In the genomic region with DNA sequence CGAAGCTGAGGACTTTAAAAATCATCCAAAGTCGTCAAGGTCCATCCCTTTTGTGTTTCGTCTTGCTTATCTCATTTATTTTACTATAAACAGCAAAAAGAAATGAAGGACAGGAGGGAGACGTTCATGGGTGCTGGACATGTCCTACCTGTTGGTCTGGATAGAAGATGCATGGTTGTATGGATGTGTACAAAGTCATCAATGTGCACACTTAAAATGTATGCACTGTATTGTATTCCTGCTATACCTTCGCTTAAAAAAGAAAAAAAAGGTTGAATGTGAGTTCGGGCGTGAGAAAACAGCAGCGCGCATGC, we compare ENCODE assay signal across 8 cellular contexts. TPM values are rescaled to one million over a fixed set of nuclear protein-coding genes. Genes with fewer than 3 reads are reported as not detected.
DNase-seq lines count a peak whose midpoint lies in the region; ATAC-seq and TF ChIP-seq lines count a peak whose summit lies in the region.

No MANE protein-coding gene starts in this region.

- ATAC-seq in WTC11 (no peak), HG02798 (IDR thresholded peaks at IDR 0.05; ENCODE audit: poor library complexity, unreplicated experiment) (no peak)

- H3K4me2 ChIP-seq in hepatocyte: peak overlapping the region; percentile 69
- H3K4me2 ChIP-seq in smooth muscle cell: peak overlapping the region; percentile 96

- H3K4me1 ChIP-seq in hepatocyte (ENCODE audit: insufficient read depth) (peaks cover 7% of the 10 kb centered on the region), smooth muscle cell (ENCODE audit: low read depth) (peaks cover 8% of the 10 kb centered on the region)

- H3K9me2 ChIP-seq in hepatocyte (replicated peaks; ENCODE audit: insufficient read depth): no peaks in the 10 kb centered on the region

- peaks cover 10% of the 10 kb centered on the region for H3F3A ChIP-seq in smooth muscle cell (ENCODE audit: low read depth)

- H3K36me3 ChIP-seq in H7 (replicated peaks; ENCODE audit: control insufficient read depth, insufficient read depth, low read length) (no peaks in the 10 kb centered on the region), hepatocyte (replicated peaks; ENCODE audit: insufficient read depth, low read depth) (no peaks in the 10 kb centered on the region), smooth muscle cell (ENCODE audit: low read depth) (no peaks in the 10 kb centered on the region)

- TF ChIP-seq CTCF in WTC11 (IDR thresholded peaks at IDR 0.05): no peak
- no peak for TF ChIP-seq CTCF in hepatocyte (IDR thresholded peaks at IDR 0.05; ENCODE audit: poor library complexity)
- TF ChIP-seq CTCF in smooth muscle cell (IDR thresholded peaks at IDR 0.05; ENCODE audit: borderline replicate concordance, insufficient read depth, poor library complexity, severe bottlenecking): no peak

- no peaks in the 10 kb centered on the region for H3K9me3 ChIP-seq in hepatocyte (ENCODE audit: low read depth)
- H3K9me3 ChIP-seq in smooth muscle cell (replicated peaks; ENCODE audit: low read depth): no peaks in the 10 kb centered on the region

- 16% methylated on average over 9 of the region's 9 CpGs for WGBS in hepatocyte (ENCODE audit: low lambda C conversion rate, missing lambda C conversion rate)
- WGBS in smooth muscle cell (ENCODE audit: low lambda C conversion rate): 12% methylated on average over 9 of the region's 9 CpGs

- H3K27ac ChIP-seq in hepatocyte: peak overlapping the region; percentile 11
- H3K27ac ChIP-seq in smooth muscle cell (ENCODE audit: low read depth): peak overlapping the region; percentile 60

- H3K27ac Mint-ChIP-seq in WTC11: peak overlapping the region; percentile 96

- H4K20me1 ChIP-seq in hepatocyte (ENCODE audit: insufficient read depth, poor library complexity, severe bottlenecking) (peaks cover 16% of the 10 kb centered on the region), smooth muscle cell (ENCODE audit: low read depth) (peaks cover 17% of the 10 kb centered on the region)

- H3K27me3 Mint-ChIP-seq in WTC11 (ENCODE audit: low read depth): peaks cover 39% of the 10 kb centered on the region

- no peak for DNase-seq in H7
- no peak for DNase-seq in WTC11 (ENCODE audit: low spot score)
- no peak for DNase-seq in hepatocyte (ENCODE audit: low spot score)
- no peak for DNase-seq in smooth muscle cell (lab: John Stamatoyannopoulos, UW; ENCODE audit: unreplicated experiment)
- DNase-seq in NCI-H1417 (lab: John Stamatoyannopoulos, UW): no peak
- no peak for DNase-seq in nucleus accumbens (lab: John Stamatoyannopoulos, UW)
- no peak for DNase-seq in central memory CD4-positive, alpha-beta T cell

- POLR2A ChIA-PET in WTC11 (lab: Charles Lee): interaction anchor here (1.2 kb wide), 1 partner anchor 15 kb away, joined by 3 read pairs; no protein-coding TSS in a partner anchor

- H3K27me3 ChIP-seq in H7 (ENCODE audit: control insufficient read depth, insufficient read depth, low read length) (no peaks in the 10 kb centered on the region; the same call in 1 of the 2 replicates), hepatocyte (no peaks in the 10 kb centered on the region), smooth muscle cell (ENCODE audit: low read depth) (no peaks in the 10 kb centered on the region)

- H3K4me3 Mint-ChIP-seq in WTC11: peak overlapping the region; percentile 75

- no peaks in the 10 kb centered on the region for H3K36me3 Mint-ChIP-seq in WTC11

- peaks cover 4% of the 10 kb centered on the region for H3K9me3 Mint-ChIP-seq in WTC11

- H3K4me3 ChIP-seq in H7 (ENCODE audit: insufficient read depth, low read depth, low read length) (peak overlapping the region; percentile 10; the same call in 1 of the 2 replicates), hepatocyte (peak overlapping the region; percentile 11), smooth muscle cell (peak overlapping the region; percentile 61)

- H2AFZ ChIP-seq in hepatocyte (peak overlapping the region; percentile 41), smooth muscle cell (ENCODE audit: low read depth) (peak overlapping the region; percentile 65)

- peaks cover 9% of the 10 kb centered on the region for H3K4me1 Mint-ChIP-seq in WTC11

- CTCF ChIA-PET in WTC11 (lab: Charles Lee): interaction anchor here (2.0 to 9.7 kb wide), 4 partner anchors 14 to 355 kb away, joined by 11 to 94 read pairs (median 14); no protein-coding TSS in a partner anchor

- H3K9ac ChIP-seq in smooth muscle cell (ENCODE audit: low read depth): peak overlapping the region; percentile 68

- H3K79me2 ChIP-seq in hepatocyte: peaks cover 34% of the 10 kb centered on the region
- peaks cover 23% of the 10 kb centered on the region for H3K79me2 ChIP-seq in smooth muscle cell (ENCODE audit: low read depth)

TF ChIP-seq in WTC11, 78 proteins besides CTCF, POLR2A, EP300 and RAD21:
- TF ChIP-seq ZNF138 (CRISPR knock-in tag; conservative IDR thresholded peaks at IDR 0.05): no peak
- no peak for TF ChIP-seq NFE2L1 (CRISPR knock-in tag; IDR thresholded peaks at IDR 0.05)
- TF ChIP-seq, protein P1, sequence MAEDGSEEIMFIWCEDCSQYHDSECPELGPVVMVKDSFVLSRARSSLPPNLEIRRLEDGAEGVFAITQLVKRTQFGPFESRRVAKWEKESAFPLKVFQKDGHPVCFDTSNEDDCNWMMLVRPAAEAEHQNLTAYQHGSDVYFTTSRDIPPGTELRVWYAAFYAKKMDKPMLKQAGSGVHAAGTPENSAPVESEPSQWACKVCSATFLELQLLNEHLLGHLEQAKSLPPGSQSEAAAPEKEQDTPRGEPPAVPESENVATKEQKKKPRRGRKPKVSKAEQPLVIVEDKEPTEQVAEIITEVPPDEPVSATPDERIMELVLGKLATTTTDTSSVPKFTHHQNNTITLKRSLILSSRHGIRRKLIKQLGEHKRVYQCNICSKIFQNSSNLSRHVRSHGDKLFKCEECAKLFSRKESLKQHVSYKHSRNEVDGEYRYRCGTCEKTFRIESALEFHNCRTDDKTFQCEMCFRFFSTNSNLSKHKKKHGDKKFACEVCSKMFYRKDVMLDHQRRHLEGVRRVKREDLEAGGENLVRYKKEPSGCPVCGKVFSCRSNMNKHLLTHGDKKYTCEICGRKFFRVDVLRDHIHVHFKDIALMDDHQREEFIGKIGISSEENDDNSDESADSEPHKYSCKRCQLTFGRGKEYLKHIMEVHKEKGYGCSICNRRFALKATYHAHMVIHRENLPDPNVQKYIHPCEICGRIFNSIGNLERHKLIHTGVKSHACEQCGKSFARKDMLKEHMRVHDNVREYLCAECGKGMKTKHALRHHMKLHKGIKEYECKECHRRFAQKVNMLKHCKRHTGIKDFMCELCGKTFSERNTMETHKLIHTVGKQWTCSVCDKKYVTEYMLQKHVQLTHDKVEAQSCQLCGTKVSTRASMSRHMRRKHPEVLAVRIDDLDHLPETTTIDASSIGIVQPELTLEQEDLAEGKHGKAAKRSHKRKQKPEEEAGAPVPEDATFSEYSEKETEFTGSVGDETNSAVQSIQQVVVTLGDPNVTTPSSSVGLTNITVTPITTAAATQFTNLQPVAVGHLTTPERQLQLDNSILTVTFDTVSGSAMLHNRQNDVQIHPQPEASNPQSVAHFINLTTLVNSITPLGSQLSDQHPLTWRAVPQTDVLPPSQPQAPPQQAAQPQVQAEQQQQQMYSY (CRISPR knock-in tag; IDR thresholded peaks at IDR 0.05): no peak
- TF ChIP-seq, protein P2, sequence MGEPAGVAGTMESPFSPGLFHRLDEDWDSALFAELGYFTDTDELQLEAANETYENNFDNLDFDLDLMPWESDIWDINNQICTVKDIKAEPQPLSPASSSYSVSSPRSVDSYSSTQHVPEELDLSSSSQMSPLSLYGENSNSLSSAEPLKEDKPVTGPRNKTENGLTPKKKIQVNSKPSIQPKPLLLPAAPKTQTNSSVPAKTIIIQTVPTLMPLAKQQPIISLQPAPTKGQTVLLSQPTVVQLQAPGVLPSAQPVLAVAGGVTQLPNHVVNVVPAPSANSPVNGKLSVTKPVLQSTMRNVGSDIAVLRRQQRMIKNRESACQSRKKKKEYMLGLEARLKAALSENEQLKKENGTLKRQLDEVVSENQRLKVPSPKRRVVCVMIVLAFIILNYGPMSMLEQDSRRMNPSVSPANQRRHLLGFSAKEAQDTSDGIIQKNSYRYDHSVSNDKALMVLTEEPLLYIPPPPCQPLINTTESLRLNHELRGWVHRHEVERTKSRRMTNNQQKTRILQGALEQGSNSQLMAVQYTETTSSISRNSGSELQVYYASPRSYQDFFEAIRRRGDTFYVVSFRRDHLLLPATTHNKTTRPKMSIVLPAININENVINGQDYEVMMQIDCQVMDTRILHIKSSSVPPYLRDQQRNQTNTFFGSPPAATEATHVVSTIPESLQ (CRISPR knock-in tag; IDR thresholded peaks at IDR 0.05): no peak

RNA-seq across cellular contexts. Expression of a gene that starts 0.3 kb away (rescaled TPM):
- 35.5 and 39.7 TPM in 2 replicates for total RNA-seq in H7 (2014; rRNA removed; shearing (Covaris generic))
- total RNA-seq in WTC11 (2021) (21.4 to 23.4 TPM (median 21.9 TPM) in 3 replicates), hepatocyte (29.4 and 33.3 TPM in 2 replicates), smooth muscle cell (20.6 and 21.8 TPM in 2 replicates)
- polyA plus RNA-seq in hepatocyte (50.1 and 60.0 TPM in 2 replicates), smooth muscle cell (39.8 and 41.8 TPM in 2 replicates)

RNA-seq across cellular contexts. Expression of a gene that starts 6.0 kb away (rescaled TPM):
- total RNA-seq in H7 (2014; rRNA removed; shearing (Covaris generic)): 49.0 and 52.5 TPM in 2 replicates
- total RNA-seq in WTC11 (2021) (52.0 to 56.9 TPM (median 54.4 TPM) in 3 replicates), hepatocyte (84.9 and 86.4 TPM in 2 replicates), smooth muscle cell (67.1 and 70.2 TPM in 2 replicates)
- polyA plus RNA-seq in hepatocyte (55.1 and 60.8 TPM in 2 replicates), smooth muscle cell (46.2 and 48.9 TPM in 2 replicates)

RNA-seq across cellular contexts. Expression of a gene that starts 22.0 kb away (rescaled TPM):
- total RNA-seq in H7 (2014; rRNA removed; shearing (Covaris generic)): not detected in 2 replicates
- total RNA-seq in WTC11 (2021): 0.55 TPM in 1 of 3 replicates, not detected in the others
- 9.2 and 36.6 TPM in 2 replicates for total RNA-seq in hepatocyte
- polyA plus RNA-seq in hepatocyte: 51.6 and 99.1 TPM in 2 replicates
- total RNA-seq in smooth muscle cell: 1.3 and 4.0 TPM in 2 replicates
- polyA plus RNA-seq in smooth muscle cell: 6.6 and 27.3 TPM in 2 replicates

Comparison
In these comparisons a context has a peak if more than half of its experiments do, and no peak if none do; other contexts are left out.
1. H3K4me3 ChIP-seq: peak in every context shown above with its lines; median percentile 61 in smooth muscle cell; 11 in hepatocyte; 10 in H7.